Comparison of ENCODE assay signal across 2 cellular contexts in genomic region chr2:70902067-70902442, GRCh38.
A peak's percentile ranks its signal among the peaks of the same experiment; 100 is the strongest.
TF ChIP-seq lines count a peak whose summit lies in the region.

No MANE protein-coding gene starts in this region.

TF ChIP-seq in IMR-90, 13 proteins besides CTCF, POLR2A, EP300 and RAD21:
- TF ChIP-seq BHLHE40 (IDR thresholded peaks at IDR 0.05; ENCODE audit: low read depth, low read length) = no peak
- TF ChIP-seq RFX5 (IDR thresholded peaks at IDR 0.05; ENCODE audit: low read depth, low read length) = no peak
- TF ChIP-seq CEBPB (IDR thresholded peaks at IDR 0.05; ENCODE audit: low read depth, low read length) = no peak
- TF ChIP-seq RCOR1 (IDR thresholded peaks at IDR 0.05; ENCODE audit: insufficient replicate concordance, low read length) = no peak
- TF ChIP-seq USF2 (IDR thresholded peaks at IDR 0.05; ENCODE audit: low read depth, low read length) = no peak
- TF ChIP-seq ELK1 (IDR thresholded peaks at IDR 0.05; ENCODE audit: borderline replicate concordance, low read depth, low read length) = no peak
- no peak for TF ChIP-seq MXI1 (IDR thresholded peaks at IDR 0.05; ENCODE audit: borderline replicate concordance, low read depth, low read length)
- TF ChIP-seq FOS (IDR thresholded peaks at IDR 0.05; ENCODE audit: low read depth, low read length) = no peak
- no peak for TF ChIP-seq SMC3 (IDR thresholded peaks at IDR 0.05; ENCODE audit: low read depth, low read length)
- no peak for TF ChIP-seq CHD1 (IDR thresholded peaks at IDR 0.05; ENCODE audit: low read depth, low read length)
- TF ChIP-seq NFE2L2 (IDR thresholded peaks at IDR 0.05; ENCODE audit: low read depth, low read length) = no peak
- TF ChIP-seq MAZ (IDR thresholded peaks at IDR 0.05; ENCODE audit: borderline replicate concordance, low read depth, low read length) = no peak
- TF ChIP-seq MAFK (IDR thresholded peaks at IDR 0.05; ENCODE audit: low read depth, low read length) = no peak

TF ChIP-seq in H1, 55 proteins besides CTCF, POLR2A, EP300 and RAD21:
- TF ChIP-seq ASH2L (IDR thresholded peaks at IDR 0.05; ENCODE audit: low read length) = peak; percentile 43
- TF ChIP-seq USF2 (IDR thresholded peaks at IDR 0.05; ENCODE audit: low read length) = no peak
- TF ChIP-seq BACH1 (IDR thresholded peaks at IDR 0.05; ENCODE audit: low read length) = no peak
- peak; percentile 60 for TF ChIP-seq EZH2 (IDR thresholded peaks at IDR 0.05; ENCODE audit: low read depth, low read length, severe bottlenecking)
- TF ChIP-seq CHD2 (IDR thresholded peaks at IDR 0.05; ENCODE audit: low read length) = no peak
- TF ChIP-seq SAP30 (IDR thresholded peaks at IDR 0.05; ENCODE audit: insufficient read depth, insufficient replicate concordance, low read length) = no peak
- TF ChIP-seq KDM4A (IDR thresholded peaks at IDR 0.05; ENCODE audit: low read depth, low read length, severe bottlenecking) = no peak
- TF ChIP-seq TBP (IDR thresholded peaks at IDR 0.05; ENCODE audit: low read depth, low read length) = no peak
- no peak for TF ChIP-seq GTF2F1 (IDR thresholded peaks at IDR 0.05; ENCODE audit: borderline replicate concordance, low read depth, low read length)
- TF ChIP-seq YY1 (IDR thresholded peaks at IDR 0.05; ENCODE audit: low read depth, low read length) = no peak
- no peak for TF ChIP-seq MAX (IDR thresholded peaks at IDR 0.05)
- peak; percentile 76 for TF ChIP-seq RNF2 (IDR thresholded peaks at IDR 0.05; ENCODE audit: borderline replicate concordance, low read depth, low read length, missing control alignments, poor library complexity, severe bottlenecking)
- no peak for TF ChIP-seq BCL11A (IDR thresholded peaks at IDR 0.05; ENCODE audit: low read depth in 2 of 2, low read length in 2 of 2)
- TF ChIP-seq ATF2 (IDR thresholded peaks at IDR 0.05; ENCODE audit: low read length) = no peak
- no peak for TF ChIP-seq JUN (IDR thresholded peaks at IDR 0.05; ENCODE audit: low read depth, low read length)
- no peak for TF ChIP-seq RBBP5 (IDR thresholded peaks at IDR 0.05; ENCODE audit: borderline replicate concordance, low read depth, low read length)
- no peak for TF ChIP-seq TAF7 (optimal IDR thresholded peaks at IDR 0.05; ENCODE audit: borderline replicate concordance, low read depth, low read length)
- no peak for TF ChIP-seq POLR2AphosphoS5 (IDR thresholded peaks at IDR 0.05; ENCODE audit: low read depth, low read length)
- TF ChIP-seq TCF12 (IDR thresholded peaks at IDR 0.05; ENCODE audit: low read depth, low read length) = no peak
- TF ChIP-seq ZNF274 (IDR thresholded peaks at IDR 0.05; ENCODE audit: borderline replicate concordance, extremely low read depth, low read length) = no peak
- no peak for TF ChIP-seq KDM5A (IDR thresholded peaks at IDR 0.05; ENCODE audit: low read length)
- peak; percentile 17; the same call in 1 of the 2 replicates for TF ChIP-seq SUZ12 (IDR thresholded peaks at IDR 0.05; ENCODE audit: low read length)
- no peak for TF ChIP-seq CBX8 (IDR thresholded peaks at IDR 0.05; ENCODE audit: borderline replicate concordance, low read depth, low read length)
- TF ChIP-seq E2F6 (IDR thresholded peaks at IDR 0.05) = no peak
- no peak for TF ChIP-seq SIRT6 (IDR thresholded peaks at IDR 0.05; ENCODE audit: low read length)
- no peak for TF ChIP-seq TEAD4 (IDR thresholded peaks at IDR 0.05; ENCODE audit: low read depth, low read length)
- no peak for TF ChIP-seq TAF1 (IDR thresholded peaks at IDR 0.05; ENCODE audit: low read depth, low read length)
- no peak for TF ChIP-seq CBX5 (IDR thresholded peaks at IDR 0.05; ENCODE audit: low read depth, low read length)
- no peak for TF ChIP-seq SP2 (IDR thresholded peaks at IDR 0.05; ENCODE audit: low read length)
- TF ChIP-seq FOSL1 (IDR thresholded peaks at IDR 0.05; ENCODE audit: insufficient read depth, low read depth, low read length) = no peak
- TF ChIP-seq BRCA1 (IDR thresholded peaks at IDR 0.05; ENCODE audit: low read depth, low read length) = no peak
- no peak for TF ChIP-seq HDAC6 (IDR thresholded peaks at IDR 0.05; ENCODE audit: low read depth, low read length)
- no peak for TF ChIP-seq SIX5 (IDR thresholded peaks at IDR 0.05; ENCODE audit: low read depth, low read length)
- TF ChIP-seq ATF3 (IDR thresholded peaks at IDR 0.05; ENCODE audit: insufficient read depth, low read depth, low read length) = no peak
- TF ChIP-seq KDM1A (IDR thresholded peaks at IDR 0.05; ENCODE audit: borderline replicate concordance, low read length) = no peak
